Comparison of ENCODE assay signal across 8 cellular contexts in genomic region chr19:54463531-54464043, GRCh38. TPM values are rescaled to one million over a fixed set of nuclear protein-coding genes. Genes with fewer than 3 reads are reported as not detected.
DNase-seq lines count a peak whose midpoint lies in the region; ATAC-seq and TF ChIP-seq lines count a peak whose summit lies in the region.

TSS of gene LENG9 (minus strand) at chr19:54463778. CDS start at chr19:54463526, 252 bp downstream.

- TF ChIP-seq EP300 in upper lobe of left lung (IDR thresholded peaks at IDR 0.05), result peak in 2 of 4 donors; percentile 29 to 49

- H3K4me1 ChIP-seq in heart right ventricle, result peaks cover 11 to 54% (median 45%) of the 10 kb centered on the region in 9 donors
- peaks cover 29 to 61% (median 37%) of the 10 kb centered on the region in 4 donors for H3K4me1 ChIP-seq in upper lobe of left lung

- peak; percentile 80 to 96 (median 89) for TF ChIP-seq POLR2A in upper lobe of left lung (IDR thresholded peaks at IDR 0.05)

- peaks cover 0 to 25% (median 0%) of the 10 kb centered on the region in 7 donors for H3K27me3 ChIP-seq in heart right ventricle
- H3K27me3 ChIP-seq in upper lobe of left lung, result no peaks in the 10 kb centered on the region

- peaks cover 0 to 44% (median 36%) of the 10 kb centered on the region in 9 donors for H3K36me3 ChIP-seq in heart right ventricle
- peaks cover 24 to 38% (median 37%) of the 10 kb centered on the region in 4 donors for H3K36me3 ChIP-seq in upper lobe of left lung

- TF ChIP-seq CTCF in GM12875 (IDR thresholded peaks at IDR 0.05; ENCODE audit: borderline replicate concordance, insufficient read depth, low read depth, low read length) (no peak), heart right ventricle (IDR thresholded peaks at IDR 0.05) (no peak), upper lobe of left lung (IDR thresholded peaks at IDR 0.05) (no peak)

- ATAC-seq in HG02642 (IDR thresholded peaks at IDR 0.05; ENCODE audit: poor library complexity, unreplicated experiment) (peak; percentile 58), heart right ventricle (peak; percentile 72 to 89 (median 82)), upper lobe of left lung (ENCODE audit: low FRiP score in 2 of 2) (peak; percentile 85 to 93)

- WGBS in heart right ventricle, 2 donors, result 0 to 1% methylated on average over 30 to 41 of the region's 41 CpGs
- 1% methylated on average over 19 to 38 of the region's 41 CpGs for WGBS in upper lobe of left lung, 2 donors

- intact Hi-C loops in heart right ventricle (cut with DNase I), result loop anchor here in 3 of 10 donors (1.0 to 2.0 kb wide), 2 partner anchors 14 to 15 kb away; partner anchors contain the start of gene LENG8 (in 3 of the 3)
- intact Hi-C loops in posterior cingulate gyrus (cut with DNase I), result loop anchor here (2.0 kb wide), 1 partner anchor 15 kb away; the partner anchor contains the start of gene LENG8

- peak within 1 kb of the TSS; percentile 73 for H3K4me3 ChIP-seq in GM12875 (ENCODE audit: low read depth, low read length)
- H3K4me3 ChIP-seq in heart right ventricle, result peak within 1 kb of the TSS; percentile 45 to 75 (median 68)
- peak within 1 kb of the TSS; percentile 65 to 83 (median 82) for H3K4me3 ChIP-seq in upper lobe of left lung

- peak within 1 kb of the TSS; percentile 96 to 100 (median 98) for H3K27ac ChIP-seq in heart right ventricle
- peak within 1 kb of the TSS; percentile 97 to 99 (median 98) for H3K27ac ChIP-seq in upper lobe of left lung

- no peaks in the 10 kb centered on the region for H3K9me3 ChIP-seq in heart right ventricle
- H3K9me3 ChIP-seq in upper lobe of left lung, result no peaks in the 10 kb centered on the region

- DNase-seq in NCI-H1105 treated with DMSO at 0.1 percent for 48 hours (lab: John Stamatoyannopoulos, UW), result peak; percentile 74
- DNase-seq in T-helper 1 cell, result peak in 4 of 5 donors; percentile 89 to 95 (median 92)
- peak; percentile 98 for DNase-seq in amniotic epithelial cell (ENCODE audit: low read depth)
- peak; percentile 95 to 99 for DNase-seq in heart right ventricle
- DNase-seq in posterior cingulate gyrus, result peak; percentile 82 to 99 (median 94)
- peak; percentile 95 to 100 for DNase-seq in upper lobe of left lung

RNA-seq across cellular contexts. Expression of gene LENG9, which starts in this region (rescaled TPM):
- total RNA-seq in heart right ventricle (1 to 10 TPM; 1.0 to 4.2 (median 1.5) TPM), upper lobe of left lung (10 to 100 TPM in 2 of 6 donors, 1 to 10 TPM in 4; 3.3 to 12.6 (median 9.1) TPM)
- polyA plus RNA-seq in heart right ventricle, result 1 to 10 TPM; 1.6 to 2.6 TPM

Comparison
In these comparisons a context has a peak if more than half of its experiments do, and no peak if none do; other contexts are left out.
1. Peak in every context shown above with its lines: DNase-seq, ATAC-seq, H3K4me3 ChIP-seq and H3K27ac ChIP-seq.